Comparison of ENCODE assay signal across 1 cellular context in genomic region chr17:68200689-68201424, GRCh38.
TF ChIP-seq lines count a peak whose summit lies in the region.

No MANE protein-coding gene starts in this region.

TF ChIP-seq in HepG2, 621 proteins besides CTCF, POLR2A, EP300 and RAD21 (continued from another document and continues in another):
- peak; percentile 68 for TF ChIP-seq ZNF407 (CRISPR knock-in tag; IDR thresholded peaks at IDR 0.05; ENCODE audit: not compliant biosample characterization)
- no peak for TF ChIP-seq JARID2 (CRISPR knock-in tag; IDR thresholded peaks at IDR 0.05; ENCODE audit: insufficient replicate concordance)
- peak; percentile 79; the same call in 1 of the 2 replicates for TF ChIP-seq ZNF776 (CRISPR knock-in tag; IDR thresholded peaks at IDR 0.05)
- peak; percentile 72; the same call in 1 of the 2 replicates for TF ChIP-seq ZNF563 (CRISPR knock-in tag; IDR thresholded peaks at IDR 0.05)
- TF ChIP-seq IKZF4 (CRISPR knock-in tag; IDR thresholded peaks at IDR 0.05; ENCODE audit: borderline replicate concordance, low read depth, not compliant biosample characterization): peak; percentile 85
- no peak for TF ChIP-seq ZNF20 (CRISPR knock-in tag; IDR thresholded peaks at IDR 0.05)
- no peak for TF ChIP-seq ZBTB43 (CRISPR knock-in tag; conservative IDR thresholded peaks at IDR 0.05)
- TF ChIP-seq KAT8 (CRISPR knock-in tag; IDR thresholded peaks at IDR 0.05): peak; percentile 53; the same call in 1 of the 2 replicates
- TF ChIP-seq ZKSCAN1 (IDR thresholded peaks at IDR 0.05; ENCODE audit: low read length): no peak
- TF ChIP-seq ZNF564 (CRISPR knock-in tag; IDR thresholded peaks at IDR 0.05): no peak
- no peak for TF ChIP-seq HNRNPUL1 (IDR thresholded peaks at IDR 0.05; ENCODE audit: low read depth, low read length)
- TF ChIP-seq ZNF557 (CRISPR knock-in tag; IDR thresholded peaks at IDR 0.05): no peak
- TF ChIP-seq HNF1A (IDR thresholded peaks at IDR 0.05; ENCODE audit: low read depth): no peak
- no peak for TF ChIP-seq HNF1A (CRISPR knock-in tag; IDR thresholded peaks at IDR 0.05; ENCODE audit: borderline replicate concordance)
- TF ChIP-seq SRSF9 (IDR thresholded peaks at IDR 0.05; ENCODE audit: borderline replicate concordance, insufficient read depth, low read depth, low read length, poor library complexity, severe bottlenecking): no peak
- peak; percentile 73 for TF ChIP-seq GATAD2A (CRISPR knock-in tag; IDR thresholded peaks at IDR 0.05)
- no peak for TF ChIP-seq ARNT (IDR thresholded peaks at IDR 0.05)
- TF ChIP-seq ELK4 (CRISPR knock-in tag; IDR thresholded peaks at IDR 0.05; ENCODE audit: borderline replicate concordance): no peak
- TF ChIP-seq MEF2D (CRISPR knock-in tag; IDR thresholded peaks at IDR 0.05): no peak; the same call in 1 of the 2 replicates
- TF ChIP-seq ZNF7 (CRISPR knock-in tag; IDR thresholded peaks at IDR 0.05): no peak
- no peak for TF ChIP-seq NONO (IDR thresholded peaks at IDR 0.05)
- TF ChIP-seq NONO (CRISPR knock-in tag; conservative IDR thresholded peaks at IDR 0.05): peak; percentile 88
- no peak for TF ChIP-seq RBM22 (optimal IDR thresholded peaks at IDR 0.05; ENCODE audit: low read length)
- 0 out of 2 replicates have a peak, but pooled peaks have one; percentile 77 for TF ChIP-seq CC2D1A (CRISPR knock-in tag; IDR thresholded peaks at IDR 0.05)
- 0 out of 2 replicates have a peak, but pooled peaks have one; percentile 40 for TF ChIP-seq DNMT3B (CRISPR knock-in tag; conservative IDR thresholded peaks at IDR 0.05)
- TF ChIP-seq LBX2 (CRISPR knock-in tag; IDR thresholded peaks at IDR 0.05; ENCODE audit: borderline replicate concordance): 0 out of 2 replicates have a peak, but pooled peaks have one; percentile 55
- TF ChIP-seq POGZ (CRISPR knock-in tag; IDR thresholded peaks at IDR 0.05): peak; percentile 64
- no peak for TF ChIP-seq SOX6 (IDR thresholded peaks at IDR 0.05)
- peak; percentile 65 for TF ChIP-seq SOX6 (CRISPR knock-in tag; IDR thresholded peaks at IDR 0.05)
- TF ChIP-seq DR1 (CRISPR knock-in tag; IDR thresholded peaks at IDR 0.05): 0 out of 2 replicates have a peak, but pooled peaks have one; percentile 62
- no peak for TF ChIP-seq NR2C2 (CRISPR knock-in tag; IDR thresholded peaks at IDR 0.05; ENCODE audit: borderline replicate concordance)
- no peak for TF ChIP-seq NR2F2 (IDR thresholded peaks at IDR 0.05; ENCODE audit: borderline replicate concordance, low read depth)
- TF ChIP-seq ZNF562 (CRISPR knock-in tag; IDR thresholded peaks at IDR 0.05; ENCODE audit: borderline replicate concordance): no peak
- peak; percentile 91 for TF ChIP-seq ZNF350 (CRISPR knock-in tag; IDR thresholded peaks at IDR 0.05; ENCODE audit: borderline replicate concordance, low read depth)
- TF ChIP-seq MAFF (IDR thresholded peaks at IDR 0.05; ENCODE audit: low read depth, low read length): no peak
- TF ChIP-seq GZF1 (CRISPR knock-in tag; IDR thresholded peaks at IDR 0.05): no peak
- peak; percentile 67; the same call in 1 of the 2 replicates for TF ChIP-seq KDM1A (CRISPR knock-in tag; IDR thresholded peaks at IDR 0.05)
- peak; percentile 56 for TF ChIP-seq ZFX (CRISPR knock-in tag; IDR thresholded peaks at IDR 0.05; ENCODE audit: low read depth)
- peak; percentile 60; the same call in 1 of the 2 replicates for TF ChIP-seq REL (CRISPR knock-in tag; conservative IDR thresholded peaks at IDR 0.05)
- TF ChIP-seq BCLAF1 (IDR thresholded peaks at IDR 0.05): no peak
- TF ChIP-seq REST (IDR thresholded peaks at IDR 0.05; ENCODE audit: borderline replicate concordance in 1 of 2, low read depth in 1 of 2, low read length in 2 of 2): no peak
- no peak; the same call in 1 of the 2 replicates for TF ChIP-seq ZFY (CRISPR knock-in tag; IDR thresholded peaks at IDR 0.05)
